8 cellular contexts compared by ENCODE assay signal in genomic region chr15:82850242-82850591, GRCh38.
A peak's percentile ranks its signal among the peaks of the same experiment; 100 is the strongest.
DNase-seq lines count a peak whose midpoint lies in the region; ATAC-seq lines count a peak whose summit lies in the region.
"Had no signal": no experiment of that assay in that cellular context is flagged by ENCODE, and none has a peak within 500 bp of the region (broad histone marks: within the 10 kb centered on the region; RNA-seq: fewer than 3 reads in every experiment).

No MANE protein-coding gene starts in this region.

- no peaks in the 10 kb centered on the region for H3K36me3 ChIP-seq in HUES6 (ENCODE audit: control insufficient read depth, insufficient read depth, low read length)
- no peaks in the 10 kb centered on the region for H3K36me3 ChIP-seq in iPS-18a (ENCODE audit: control insufficient read depth, low read depth, low read length)

- H3K27me3 ChIP-seq in HUES6 (ENCODE audit: control insufficient read depth, insufficient read depth, low read length) (no peaks in the 10 kb centered on the region), iPS-18a (ENCODE audit: control insufficient read depth, insufficient read depth, low read length) (no peaks in the 10 kb centered on the region)

- H3K4me1 ChIP-seq in HUES6 (ENCODE audit: control insufficient read depth, insufficient read depth, low read length) (peaks cover 12% of the 10 kb centered on the region), iPS-18a (ENCODE audit: control insufficient read depth, low read depth, low read length) (peaks cover 11% of the 10 kb centered on the region)

- peak; percentile 21 for DNase-seq in SW480 (ENCODE audit: low spot score)
- peak in 1 of 2 donors; percentile 36 for DNase-seq in stimulated activated effector memory CD8-positive, alpha-beta T cell treated with anti-CD3 and anti-CD28 coated beads, Interleukin-12 subunit alpha, Interleukin-12 subunit beta, amount 100 ng/mL, for 72 hours (ENCODE audit: low spot score in 2 of 2)
- DNase-seq in activated CD4-positive, CD25-positive, alpha-beta regulatory T cell (lab: John Stamatoyannopoulos, UW): no peak

- H3K4me3 ChIP-seq in HUES6 (ENCODE audit: low read depth, low read length) (no peak overlapping the region), iPS-18a (ENCODE audit: low read length) (no peak overlapping the region)

- H3K4me3 Mint-ChIP-seq in stimulated activated effector memory CD8-positive, alpha-beta T cell treated with anti-CD3 and anti-CD28 coated beads, Interleukin-12 subunit alpha, Interleukin-12 subunit beta, amount 100 ng/mL, for 72 hours: no peak overlapping the region
- H3K4me3 Mint-ChIP-seq: T-helper 1 cell treated with Interleukin-12 subunit alpha and Interleukin-12 subunit beta and Interleukin-4 antibody, amounts not matched to agents 30 μg/mL and 1 μg/mL, for 36 hours had no signal

- H3K36me3 Mint-ChIP-seq in stimulated activated effector memory CD8-positive, alpha-beta T cell treated with anti-CD3 and anti-CD28 coated beads, Interleukin-12 subunit alpha, Interleukin-12 subunit beta, amount 100 ng/mL, for 72 hours: no peaks in the 10 kb centered on the region

- peak overlapping the region; percentile 23 for H3K27ac Mint-ChIP-seq in stimulated activated effector memory CD8-positive, alpha-beta T cell treated with anti-CD3 and anti-CD28 coated beads, Interleukin-12 subunit alpha, Interleukin-12 subunit beta, amount 100 ng/mL, for 72 hours

- no peak overlapping the region for H3K27ac ChIP-seq in HUES6 (ENCODE audit: low read depth, low read length)
- H3K27ac ChIP-seq in iPS-18a (ENCODE audit: low read length): no peak overlapping the region

- no peaks in the 10 kb centered on the region for H3K9me3 Mint-ChIP-seq in stimulated activated effector memory CD8-positive, alpha-beta T cell treated with anti-CD3 and anti-CD28 coated beads, Interleukin-12 subunit alpha, Interleukin-12 subunit beta, amount 100 ng/mL, for 72 hours
- H3K9me3 Mint-ChIP-seq: T-helper 1 cell treated with Interleukin-12 subunit alpha and Interleukin-12 subunit beta and Interleukin-4 antibody, amounts not matched to agents 30 μg/mL and 1 μg/mL, for 36 hours had no signal

- no peak for ATAC-seq in stimulated activated effector memory CD8-positive, alpha-beta T cell treated with anti-CD3 and anti-CD28 coated beads, Interleukin-12 subunit alpha, Interleukin-12 subunit beta, amount 100 ng/mL, for 72 hours
- ATAC-seq in GM18517 (IDR thresholded peaks at IDR 0.05; ENCODE audit: unreplicated experiment) (no peak), HG02973 (IDR thresholded peaks at IDR 0.05; ENCODE audit: unreplicated experiment) (no peak)

- no peaks in the 10 kb centered on the region for H3K4me1 Mint-ChIP-seq in stimulated activated effector memory CD8-positive, alpha-beta T cell treated with anti-CD3 and anti-CD28 coated beads, Interleukin-12 subunit alpha, Interleukin-12 subunit beta, amount 100 ng/mL, for 72 hours

- peak overlapping the region; percentile 9 for H3K9ac ChIP-seq in HUES6 (ENCODE audit: low read length)
- H3K9ac ChIP-seq in iPS-18a (ENCODE audit: low read length): peak overlapping the region; percentile 35

- H3K9me3 ChIP-seq in HUES6 (ENCODE audit: control insufficient read depth, insufficient read depth, low read depth, low read length) (no peaks in the 10 kb centered on the region), iPS-18a (ENCODE audit: control insufficient read depth, low read depth, low read length) (no peaks in the 10 kb centered on the region)
